Comparison of ENCODE assay signal across 3 cellular contexts in the genomic region with DNA sequence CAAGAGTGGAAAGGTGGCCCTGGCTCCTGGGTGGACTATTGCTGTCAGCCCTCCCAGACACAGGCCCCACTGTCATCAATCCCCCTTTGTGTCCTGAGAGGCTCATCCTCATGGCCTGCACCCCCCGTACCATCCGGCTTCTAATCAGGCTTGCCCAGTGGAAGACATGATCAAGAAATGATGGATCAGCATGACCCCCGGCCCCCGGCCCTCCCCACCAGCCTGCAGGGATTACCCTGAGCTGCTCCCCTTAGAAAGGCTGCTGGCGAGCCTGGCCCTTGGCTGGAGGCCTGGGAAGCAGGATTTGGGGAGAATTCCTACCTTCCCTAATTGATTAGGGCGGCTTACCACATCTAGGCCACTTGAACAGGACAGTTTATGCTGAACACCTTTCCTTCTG.
"Had no signal": no experiment of that assay in that cellular context is flagged by ENCODE, and none has a peak within 500 bp of the region (broad histone marks: within the 10 kb centered on the region; RNA-seq: fewer than 3 reads in every experiment).

No MANE protein-coding gene starts in this region.

- H3K4me3 ChIP-seq: GM12878 had no signal

- DNase-seq: GDM1, GF-D8 had no signal
